Comparison of ENCODE assay signal across 10 cellular contexts in the genomic region with DNA sequence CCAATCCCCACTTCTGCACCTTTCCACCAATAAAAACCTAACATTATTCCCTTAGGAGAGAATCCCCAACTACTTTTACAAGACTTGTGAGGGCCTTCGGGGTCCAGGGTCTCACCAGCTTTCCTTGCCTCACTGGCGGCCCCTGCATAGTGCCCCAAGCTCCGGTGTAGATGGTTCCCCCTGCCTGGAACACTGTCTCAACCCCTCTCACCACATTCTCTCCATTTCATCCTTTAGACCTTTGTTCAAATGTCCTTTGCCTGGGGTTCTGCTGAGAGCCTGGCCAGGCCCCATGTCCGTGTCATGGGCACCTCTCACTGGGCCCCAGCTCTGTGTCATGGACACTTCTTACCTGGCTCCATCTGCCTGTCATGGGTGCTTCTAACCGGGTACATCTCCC.
"Had no signal": no experiment of that assay in that cellular context is flagged by ENCODE, and none has a peak within 500 bp of the region (broad histone marks: within the 10 kb centered on the region; RNA-seq: fewer than 3 reads in every experiment).

No MANE protein-coding gene starts in this region.

- H3K27ac Mint-ChIP-seq: HFFc6, IgD-negative memory B cell had no signal

- H3K36me3 ChIP-seq: HAP-1 had no signal

- H3K9me3 Mint-ChIP-seq: HFFc6 had no signal

- ATAC-seq: HCT116, HepG2 had no signal

- DNase-seq: GM23248, GOT3, H7, HFFc6, KBM-7 had no signal

- H3K27ac ChIP-seq: GM23248, HL-60 had no signal

- H3K9me3 ChIP-seq: HAP-1 had no signal

- H3K4me3 ChIP-seq: GM23248, HAP-1 had no signal

- H3K9ac ChIP-seq: GM23248 had no signal

- H3K4me1 ChIP-seq: HAP-1 had no signal

- H3K4me3 Mint-ChIP-seq: HFFc6, IgD-negative memory B cell had no signal
